Comparison of ENCODE assay signal across 8 cellular contexts in the genomic region with DNA sequence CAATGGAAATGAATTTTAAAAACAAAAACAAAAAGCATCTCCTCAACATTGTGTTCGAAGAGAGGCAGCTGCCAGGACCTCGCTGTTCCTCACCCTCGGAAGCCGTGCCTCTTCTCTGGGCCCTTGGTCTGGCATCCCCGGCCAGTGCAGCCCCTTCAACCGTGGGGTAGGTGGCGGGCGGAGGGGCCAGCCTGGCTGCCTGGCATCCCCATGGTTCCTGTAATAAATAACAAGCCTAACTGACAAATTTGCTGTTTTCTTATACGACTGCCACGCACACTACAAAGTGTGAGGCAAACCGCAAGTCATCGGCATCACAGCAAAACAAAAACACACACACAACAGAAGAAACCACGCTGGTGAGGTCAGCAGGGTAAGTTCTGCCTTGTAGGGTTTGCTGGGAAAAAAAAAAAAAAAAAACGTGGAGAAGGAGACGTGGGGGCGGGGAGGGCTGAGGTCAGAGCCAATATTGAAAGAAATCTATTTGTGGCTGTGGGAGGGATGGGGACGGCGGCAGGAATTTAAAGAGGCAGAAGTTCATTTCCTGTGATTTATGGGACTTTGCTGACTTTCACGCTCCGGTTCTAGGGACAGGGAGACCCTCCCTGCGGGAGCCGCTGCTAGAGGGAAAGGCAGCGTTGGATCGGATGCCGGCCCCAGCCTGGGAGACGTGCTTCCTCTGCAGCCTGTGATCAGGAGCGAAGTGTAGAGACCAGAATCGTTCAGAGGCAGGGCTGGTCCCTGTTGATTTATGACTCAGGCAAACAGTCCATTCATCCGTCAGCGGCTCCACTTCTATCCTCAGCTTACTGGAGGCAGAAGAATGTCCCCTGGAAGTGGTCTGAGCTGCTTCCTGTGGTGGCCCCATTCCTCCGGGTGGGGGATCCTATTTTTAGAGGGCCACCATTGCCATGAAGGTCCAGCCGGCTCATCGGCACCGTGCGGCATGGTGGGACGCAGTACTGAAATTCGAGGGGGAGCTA.
DNase-seq lines count a peak whose midpoint lies in the region; ATAC-seq and TF ChIP-seq lines count a peak whose summit lies in the region.

No MANE protein-coding gene starts in this region.

- no TSS peak for BruUV-seq in mammary epithelial cell (replicated peaks; lab: Mats Ljungman, UMichigan)

- H3K4me2 ChIP-seq in mammary epithelial cell (ENCODE audit: insufficient read depth, low read depth, low read length) = peak overlapping the region; percentile 63

- no peaks in the 10 kb centered on the region for H3K9me3 ChIP-seq in mammary epithelial cell (replicated peaks; ENCODE audit: insufficient read depth, low read length)
- no peaks in the 10 kb centered on the region for H3K9me3 ChIP-seq in testis

- no peak overlapping the region for H3K27ac ChIP-seq in mammary epithelial cell (ENCODE audit: insufficient read depth, low read depth, low read length)
- H3K27ac ChIP-seq in testis = no peak overlapping the region

- H3K4me1 ChIP-seq in mammary epithelial cell (ENCODE audit: insufficient read depth, low read length) (peaks cover 9% of the 10 kb centered on the region), testis (no peaks in the 10 kb centered on the region)

- intact Hi-C loops in Right ventricle myocardium inferior (cut with DNase I) (no loop called here), cardiac septum (cut with DNase I) (no loop called here), mammary epithelial cell (cut with micrococcal nuclease) (no loop called here), testis (cut with DNase I; ENCODE audit: low total_unique reads) (no loop called here)

- peak overlapping the region in 2 of 3 experiments; percentile 12 to 24 for H3K4me3 ChIP-seq in mammary epithelial cell (replicated peaks in 1 of 3; ENCODE audit: insufficient read depth in 1 of 3, low read depth in 2 of 3, low read length in 3 of 3)
- H3K4me3 ChIP-seq in testis = no peak overlapping the region

- no peaks in the 10 kb centered on the region for H3K79me2 ChIP-seq in mammary epithelial cell (ENCODE audit: insufficient read depth, low read length)

- dilution Hi-C loops in mammary epithelial cell (cut with HindIII; ENCODE audit: low sequenced_read_pairs) = no loop called here

- no peaks in the 10 kb centered on the region for H3K27me3 ChIP-seq in mammary epithelial cell (ENCODE audit: insufficient read depth, low read length)
- no peaks in the 10 kb centered on the region for H3K27me3 ChIP-seq in testis

- TF ChIP-seq POLR2A in testis (IDR thresholded peaks at IDR 0.05) = no peak

- in situ Hi-C loops in mammary epithelial cell (cut with MboI; ENCODE audit: low sequenced_read_pairs in 2 of 2) = no loop called here

- H3K36me3 ChIP-seq in mammary epithelial cell (ENCODE audit: insufficient read depth, low read length) (no peaks in the 10 kb centered on the region), testis (ENCODE audit: low read depth, missing control alignments) (no peaks in the 10 kb centered on the region)

- H2AFZ ChIP-seq in mammary epithelial cell (ENCODE audit: low read depth, low read length) = peak overlapping the region; percentile 89

- no peaks in the 10 kb centered on the region for H4K20me1 ChIP-seq in mammary epithelial cell (ENCODE audit: insufficient read depth, low read length)

- CTCF ChIA-PET in mammary epithelial cell (lab: Charles Lee; ENCODE audit: low non-redundant PET) = no interaction called here

- H3K9ac ChIP-seq in mammary epithelial cell (ENCODE audit: insufficient read depth, low read length) = no peak overlapping the region

- peak; percentile 75 for DNase-seq in Right ventricle myocardium inferior (ENCODE audit: missing footprints)
- DNase-seq in cardiac septum (ENCODE audit: low spot score) = no peak
- DNase-seq in mammary epithelial cell = no peak
- DNase-seq in left kidney (ENCODE audit: low read depth, low spot score) = peak; percentile 97
- no peak for DNase-seq in testis

- ATAC-seq in Right ventricle myocardium inferior (peak; percentile 92), GM19035 (IDR thresholded peaks at IDR 0.05; ENCODE audit: unreplicated experiment) (no peak), GM18909 (IDR thresholded peaks at IDR 0.05; ENCODE audit: poor library complexity, unreplicated experiment) (no peak), HG02938 (IDR thresholded peaks at IDR 0.05; ENCODE audit: unreplicated experiment) (no peak)

- TF ChIP-seq CTCF in mammary epithelial cell (conservative IDR thresholded peaks at IDR 0.05 in 1 of 2, IDR thresholded peaks at IDR 0.05 in 1 of 2; ENCODE audit: extremely low read depth in 1 of 2, insufficient read depth in 1 of 2, low read depth in 1 of 2, low read length in 2 of 2) = no peak
- no peak for TF ChIP-seq CTCF in testis (IDR thresholded peaks at IDR 0.05)

- WGBS in mammary epithelial cell (ENCODE audit: low coverage, missing lambda C conversion rate) = 48% methylated on average over 32 of the region's 37 CpGs
- 48 to 49% methylated on average over 37 of the region's 37 CpGs for WGBS in testis, 2 donors

Comparison
In these comparisons a context has a peak if more than half of its experiments do, and no peak if none do; other contexts are left out.
1. DNase-seq: peak in Right ventricle myocardium inferior (single experiment) and left kidney (single experiment); none in cardiac septum (single experiment), mammary epithelial cell (single experiment) and testis (single experiment).
2. H3K4me3 ChIP-seq: peak in mammary epithelial cell (2 of 3); none in testis (0 of 2).